2 cellular contexts compared by ENCODE assay signal in genomic region chr5:132644177-132644576, GRCh38.
TF ChIP-seq lines count a peak whose summit lies in the region.

No MANE protein-coding gene starts in this region.

TF ChIP-seq in GM23338, 12 proteins besides CTCF, POLR2A, EP300 and RAD21:
- TF ChIP-seq ZNF331 (CRISPR knock-in tag; IDR thresholded peaks at IDR 0.05; ENCODE audit: low read depth), result no peak
- no peak for TF ChIP-seq REST (IDR thresholded peaks at IDR 0.05; ENCODE audit: unreplicated experiment)
- no peak for TF ChIP-seq EZH2phosphoT487 (IDR thresholded peaks at IDR 0.05; ENCODE audit: unreplicated experiment)
- no peak for TF ChIP-seq EZH2 (IDR thresholded peaks at IDR 0.05; ENCODE audit: low read depth, unreplicated experiment)
- TF ChIP-seq ETS1 (IDR thresholded peaks at IDR 0.05), result no peak
- TF ChIP-seq NANOG (IDR thresholded peaks at IDR 0.05; ENCODE audit: borderline replicate concordance), result no peak
- TF ChIP-seq ZNF462 (CRISPR knock-in tag; IDR thresholded peaks at IDR 0.05), result no peak
- no peak for TF ChIP-seq JUNB (IDR thresholded peaks at IDR 0.05; ENCODE audit: unreplicated experiment)
- no peak for TF ChIP-seq ZNF114 (CRISPR knock-in tag; IDR thresholded peaks at IDR 0.05)
- no peak for TF ChIP-seq STAT1 (IDR thresholded peaks at IDR 0.05; ENCODE audit: unreplicated experiment)
- no peak for TF ChIP-seq POLR2AphosphoS5 (IDR thresholded peaks at IDR 0.05; ENCODE audit: low read depth)
- no peak for TF ChIP-seq CREB1 (CRISPR knock-in tag; IDR thresholded peaks at IDR 0.05; ENCODE audit: low read depth)

TF ChIP-seq in K562, 482 proteins besides CTCF, POLR2A, EP300 and RAD21:
- TF ChIP-seq POLR2AphosphoS2 (IDR thresholded peaks at IDR 0.05; ENCODE audit: low read length), result peak; percentile 60; the same call in 1 of the 2 replicates
- TF ChIP-seq CGGBP1 (CRISPR knock-in tag; IDR thresholded peaks at IDR 0.05), result no peak
- no peak for TF ChIP-seq ZNF280A (IDR thresholded peaks at IDR 0.05; ENCODE audit: low read depth, partially characterized antibody)
- no peak for TF ChIP-seq ZNF354B (CRISPR knock-in tag; IDR thresholded peaks at IDR 0.05)
- no peak for TF ChIP-seq SMARCA5 (IDR thresholded peaks at IDR 0.05)
- TF ChIP-seq NCOA1 (IDR thresholded peaks at IDR 0.05; ENCODE audit: low read depth), result no peak
- TF ChIP-seq FOS (IDR thresholded peaks at IDR 0.05; ENCODE audit: extremely low read depth, insufficient read length), result no peak
- TF ChIP-seq NR3C1 (CRISPR knock-in tag; IDR thresholded peaks at IDR 0.05), result no peak
- TF ChIP-seq ZNF280B (CRISPR knock-in tag; IDR thresholded peaks at IDR 0.05), result no peak
TF ChIP-seq in K562: peak in this region for 1.
